8 cellular contexts compared by ENCODE assay signal in genomic region chr10:47299989-47300931, GRCh38. TPM values are rescaled to one million over a fixed set of nuclear protein-coding genes. Genes with fewer than 3 reads are reported as not detected.
DNase-seq lines count a peak whose midpoint lies in the region; TF ChIP-seq lines count a peak whose summit lies in the region.
"Had no signal": no experiment of that assay in that cellular context is flagged by ENCODE, and none has a peak within 500 bp of the region (broad histone marks: within the 10 kb centered on the region; RNA-seq: fewer than 3 reads in every experiment).

Gene GDF10, plus strand, starts transcription at chr10:47300197. Its CDS starts 455 bp downstream, at chr10:47300652.

- TF ChIP-seq POLR2A in lower leg skin (IDR thresholded peaks at IDR 0.05) (no peak), stomach (IDR thresholded peaks at IDR 0.05) (no peak)

- no peak within 1 kb of the TSS for H3K27ac ChIP-seq in stomach

- peak; percentile 16 for DNase-seq in MG63
- no peak for DNase-seq in astrocyte of the cerebellum (ENCODE audit: low read depth)
- DNase-seq in lower leg skin (ENCODE audit: low spot score in 2 of 2) = no peak
- no peak for DNase-seq in stomach
- DNase-seq in superior temporal gyrus (ENCODE audit: extremely low spot score) = no peak
- DNase-seq in EL = no peak
- no peak for DNase-seq in SIG-M5 (lab: John Stamatoyannopoulos, UW)
- DNase-seq: NCI-H1417 had no signal

- in situ Hi-C loops in astrocyte of the cerebellum (cut with HindIII; ENCODE audit: low sequenced_read_pairs) = loop anchor here (25.0 kb wide), 1 partner anchor 263 kb away; no protein-coding TSS in a partner anchor

- H3K27me3 ChIP-seq in MG63 (0 out of 2 replicates have a peak, but pooled peaks cover 3% of the 10 kb centered on the region), stomach (peaks cover 3 to 76% (median 32%) of the 10 kb centered on the region in 3 donors)

- WGBS in lower leg skin, 2 donors = 5% methylated on average over 57 of the region's 115 CpGs
- 2 to 4% (median 3%) methylated on average over 37 to 115 of the region's 115 CpGs for WGBS in stomach, 5 donors

- intact Hi-C loops in lower leg skin (cut with DNase I; ENCODE audit: low total_unique reads) = no loop called here
- intact Hi-C loops in stomach (cut with DNase I; ENCODE audit: low total_unique reads) = no loop called here

- H3K4me3 ChIP-seq in MG63 (peak within 1 kb of the TSS; percentile 33), astrocyte of the cerebellum (ENCODE audit: low read depth, low read length) (peak within 1 kb of the TSS; percentile 43), lower leg skin (ENCODE audit: low read depth, poor library complexity, severe bottlenecking) (peak within 1 kb of the TSS; percentile 28), stomach (peak within 1 kb of the TSS; percentile 42 to 52 (median 48))

- TF ChIP-seq EP300 in stomach (IDR thresholded peaks at IDR 0.05) = no peak

- H3K4me1 ChIP-seq in stomach = peaks cover 12 to 20% (median 17%) of the 10 kb centered on the region in 4 donors

- TF ChIP-seq CTCF in astrocyte of the cerebellum (IDR thresholded peaks at IDR 0.05; ENCODE audit: low read depth, low read length, missing control alignments) = peak; percentile 27
- no peak for TF ChIP-seq CTCF in lower leg skin (IDR thresholded peaks at IDR 0.05)
- TF ChIP-seq CTCF in stomach (IDR thresholded peaks at IDR 0.05) = no peak

- no peaks in the 10 kb centered on the region for H3K36me3 ChIP-seq in MG63
- no peaks in the 10 kb centered on the region for H3K36me3 ChIP-seq in stomach

- H3K9me3 ChIP-seq in MG63 (no peaks in the 10 kb centered on the region), stomach (no peaks in the 10 kb centered on the region)

RNA-seq across cellular contexts. Expression of gene GDF10, which starts in this region (rescaled TPM):
- total RNA-seq in MG63 (2014; rRNA removed; shearing (Covaris generic); ENCODE audit: low replicate concordance) = not detected in 2 replicates
- 1 to 10 TPM in 2 of 4 donors, under 1 TPM in 2; 0.23 to 3.9 (median 1.0) TPM for total RNA-seq in lower leg skin
- 1 to 10 TPM in 1 of 5 donors, not detected in 4; 2.6 TPM for total RNA-seq in stomach
- under 1 TPM in 2 of 3 donors, not detected in 1; 0.31 to 0.90 TPM for polyA plus RNA-seq in stomach

Comparison
In these comparisons a context has a peak if more than half of its experiments do, and no peak if none do; other contexts are left out.
1. Peak in DNase-seq and H3K4me3 ChIP-seq in MG63; RNA of the gene not detected or under 1 TPM.